In the genomic region with DNA sequence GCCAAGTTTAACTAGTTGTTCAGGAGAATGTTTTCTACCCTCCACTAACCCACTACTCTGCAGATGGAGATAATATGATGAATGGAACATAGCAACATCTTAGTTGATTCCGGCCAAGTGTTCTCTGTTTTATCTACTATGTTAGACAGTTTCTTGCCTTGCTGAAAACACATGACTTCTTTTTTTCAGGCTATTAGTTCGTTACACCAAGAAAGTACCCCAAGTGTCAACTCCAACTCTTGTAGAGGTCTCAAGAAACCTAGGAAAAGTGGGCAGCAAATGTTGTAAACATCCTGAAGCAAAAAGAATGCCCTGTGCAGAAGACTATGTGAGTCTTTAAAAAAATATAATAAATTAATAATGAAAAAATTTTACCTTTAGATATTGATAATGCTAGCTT, we compare ENCODE assay signal across 9 cellular contexts. TPM values are rescaled to one million over a fixed set of nuclear protein-coding genes. Genes with fewer than 3 reads are reported as not detected.
"Had no signal": no experiment of that assay in that cellular context is flagged by ENCODE, and none has a peak within 500 bp of the region (broad histone marks: within the 10 kb centered on the region; RNA-seq: fewer than 3 reads in every experiment).

No MANE protein-coding gene starts in this region.

- H3K4me2 ChIP-seq: KMS-11 had no signal

- H3K4me3 ChIP-seq: K562 had no signal

- H3K9ac ChIP-seq: KMS-11 had no signal

- H3K27ac ChIP-seq: HL-60, KMS-11 had no signal

- ATAC-seq: K562 had no signal

- FAIRE-seq: HTR-8/SVneo, K562 had no signal

- DNase-seq: KBM-7, KG1 had no signal

RNA-seq across cellular contexts. Expression of gene ALB, which starts 13.3 kb away (rescaled TPM):
- total RNA-seq: HT-29, IMR-90 had no signal
- polyA plus RNA-seq: IgD-negative memory B cell, IMR-90 had no signal

RNA-seq across cellular contexts. Expression of gene AFP, which starts 18.7 kb away (rescaled TPM):
- total RNA-seq: HT-29 had no signal
- polyA plus RNA-seq: IgD-negative memory B cell had no signal
